ENCODE assay signal across 9 cellular contexts in the genomic region with DNA sequence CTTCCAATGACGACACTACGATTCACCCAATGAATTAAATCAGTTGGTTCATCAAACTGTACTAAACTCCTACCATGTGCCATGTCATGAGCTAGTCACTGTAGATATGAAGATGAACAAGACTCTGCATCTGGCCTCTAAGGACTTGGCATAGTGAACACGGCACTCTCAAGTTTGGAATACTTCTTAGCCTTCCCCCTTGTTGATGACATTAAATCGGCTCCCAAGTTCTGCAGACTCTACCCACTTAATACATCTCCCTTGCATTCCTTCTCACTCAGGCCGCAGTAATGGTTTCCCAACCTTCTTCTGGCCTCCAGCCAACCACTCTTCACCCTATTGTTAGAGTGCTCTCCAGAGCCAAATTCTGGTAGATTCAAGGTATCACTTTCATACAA.
DNase-seq lines count a peak whose midpoint lies in the region; ATAC-seq and TF ChIP-seq lines count a peak whose summit lies in the region.
"Had no signal": no experiment of that assay in that cellular context is flagged by ENCODE, and none has a peak within 500 bp of the region (broad histone marks: within the 10 kb centered on the region; RNA-seq: fewer than 3 reads in every experiment).

No MANE protein-coding gene starts in this region.

- no peaks in the 10 kb centered on the region for H3K27me3 Mint-ChIP-seq in activated naive CD8-positive, alpha-beta T cell

- H3K9me3 Mint-ChIP-seq in activated naive CD8-positive, alpha-beta T cell (ENCODE audit: low read depth), result no peaks in the 10 kb centered on the region

- H3K27ac ChIP-seq in lower lobe of right lung, result no peak overlapping the region
- no peak overlapping the region for H3K27ac ChIP-seq in dorsolateral prefrontal cortex

- peaks cover 12% of the 10 kb centered on the region for H3K36me3 Mint-ChIP-seq in activated naive CD8-positive, alpha-beta T cell

- DNase-seq in AG20443 (ENCODE audit: low spot score), result peak; percentile 62
- DNase-seq in HPDE6-E6E7 (ENCODE audit: extremely low spot score), result peak; percentile 11
- peak; percentile 62 for DNase-seq in lower lobe of right lung
- no peak for DNase-seq in pons (ENCODE audit: low spot score)
- no peak for DNase-seq in NCI-H2107 (lab: John Stamatoyannopoulos, UW)
- DNase-seq in dorsolateral prefrontal cortex, result no peak
- DNase-seq in NCI-H748 treated with DMSO at 0.1 percent for 48 hours (lab: John Stamatoyannopoulos, UW), result no peak
- DNase-seq: KG1 had no signal

- H3K4me1 Mint-ChIP-seq in activated naive CD8-positive, alpha-beta T cell (ENCODE audit: low read depth), result peaks cover 48% of the 10 kb centered on the region

- no peak overlapping the region for H3K4me3 ChIP-seq in lower lobe of right lung
- H3K4me3 ChIP-seq in dorsolateral prefrontal cortex, result no peak overlapping the region

- TF ChIP-seq CTCF in lower lobe of right lung (IDR thresholded peaks at IDR 0.05), result no peak
- TF ChIP-seq CTCF in dorsolateral prefrontal cortex (IDR thresholded peaks at IDR 0.05 in 54 of 56, conservative IDR thresholded peaks at IDR 0.05 in 2 of 56; ENCODE audit: low read depth in 1 of 56, partially characterized antibody in 56 of 56), result no peak

- H3K27me3 ChIP-seq in lower lobe of right lung (ENCODE audit: low read depth) (no peaks in the 10 kb centered on the region), dorsolateral prefrontal cortex (no peaks in the 10 kb centered on the region)

- H3K36me3 ChIP-seq in lower lobe of right lung, result no peaks in the 10 kb centered on the region

- H3K9me3 ChIP-seq in lower lobe of right lung, result no peaks in the 10 kb centered on the region

- peak overlapping the region; percentile 77 for H3K4me3 Mint-ChIP-seq in activated naive CD8-positive, alpha-beta T cell

- peak overlapping the region; percentile 94 for H3K27ac Mint-ChIP-seq in activated naive CD8-positive, alpha-beta T cell

- peaks cover 31% of the 10 kb centered on the region for H3K4me1 ChIP-seq in lower lobe of right lung

- intact Hi-C loops in lower lobe of right lung (cut with DNase I) (no loop called here), dorsolateral prefrontal cortex (cut with DNase I) (no loop called here)

- peak; percentile 73 to 76 for ATAC-seq in lower lobe of right lung

Comparison
In these comparisons a context has a peak if more than half of its experiments do, and no peak if none do; other contexts are left out.
1. DNase-seq: peak in AG20443 (single experiment), HPDE6-E6E7 (single experiment) and lower lobe of right lung (single experiment); none in pons (single experiment), NCI-H2107 (single experiment), dorsolateral prefrontal cortex (0 of 10) and NCI-H748 treated with DMSO at 0.1 percent for 48 hours (single experiment).